ENCODE assay signal across 8 cellular contexts in genomic region chr5:80655231-80655784, GRCh38. TPM values are rescaled to one million over a fixed set of nuclear protein-coding genes. Genes with fewer than 3 reads are reported as not detected.
DNase-seq lines count a peak whose midpoint lies in the region; ATAC-seq and TF ChIP-seq lines count a peak whose summit lies in the region.

No MANE protein-coding gene starts in this region.

- H3K27ac Mint-ChIP-seq in T-helper 17 cell, result peak overlapping the region; percentile 63

- peak; percentile 3 for DNase-seq in NCI-H1092 treated with DMSO at 0.1 percent for 48 hours (lab: John Stamatoyannopoulos, UW)
- no peak for DNase-seq in NCI-H1092 (lab: John Stamatoyannopoulos, UW)
- no peak for DNase-seq in T-helper 17 cell
- no peak for DNase-seq in foreskin keratinocyte
- no peak for DNase-seq in dedifferentiated amniotic fluid mesenchymal stem cell (ENCODE audit: extremely low spot score)

- no peaks in the 10 kb centered on the region for H3K27me3 Mint-ChIP-seq in T-helper 17 cell

- H3K9me3 ChIP-seq in T-helper 17 cell (ENCODE audit: control insufficient read depth, low read length, poor library complexity, severe bottlenecking), result no peaks in the 10 kb centered on the region

- TF ChIP-seq CTCF in foreskin keratinocyte (conservative IDR thresholded peaks at IDR 0.05), result no peak

- no peaks in the 10 kb centered on the region for H3K27me3 ChIP-seq in foreskin keratinocyte

- H3K4me3 Mint-ChIP-seq in T-helper 17 cell, result peak overlapping the region; percentile 87

- H3K27ac ChIP-seq in foreskin keratinocyte (peak overlapping the region; percentile 38), skin epidermis (peak overlapping the region in 19 of 21 experiments; percentile 24 to 99 (median 94))

- ATAC-seq in T-helper 17 cell, result no peak
- ATAC-seq in foreskin keratinocyte, result no peak
- ATAC-seq in GM18867 (IDR thresholded peaks at IDR 0.05; ENCODE audit: unreplicated experiment), result no peak
- no peak for ATAC-seq in GM21526 (IDR thresholded peaks at IDR 0.05; ENCODE audit: low FRiP score, unreplicated experiment)

- H3K4me3 ChIP-seq in skin epidermis, result peak overlapping the region; percentile 61 to 93 (median 82)

- H3K4me1 Mint-ChIP-seq in T-helper 17 cell, result peaks cover 16% of the 10 kb centered on the region

- no peaks in the 10 kb centered on the region for H3K4me1 ChIP-seq in foreskin keratinocyte

- peaks cover 6% of the 10 kb centered on the region for H3K36me3 Mint-ChIP-seq in T-helper 17 cell (ENCODE audit: low read depth)

RNA-seq across cellular contexts. Expression of gene DHFR, which starts 0.5 kb away (rescaled TPM):
- total RNA-seq in T-helper 17 cell (1 to 10 TPM; 5.7 to 8.3 TPM), foreskin keratinocyte (38.5 and 47.9 TPM in 2 replicates)
- 18.6 and 27.2 TPM in 2 replicates for polyA plus RNA-seq in foreskin keratinocyte

RNA-seq across cellular contexts. Expression of gene MSH3, which starts 0.9 kb away (rescaled TPM):
- total RNA-seq in T-helper 17 cell (10 to 100 TPM; 12.6 to 17.2 TPM), foreskin keratinocyte (13.3 and 15.6 TPM in 2 replicates)
- 2.9 and 4.1 TPM in 2 replicates for polyA plus RNA-seq in foreskin keratinocyte
